Comparison of ENCODE assay signal across 25 cellular contexts in the genomic region with DNA sequence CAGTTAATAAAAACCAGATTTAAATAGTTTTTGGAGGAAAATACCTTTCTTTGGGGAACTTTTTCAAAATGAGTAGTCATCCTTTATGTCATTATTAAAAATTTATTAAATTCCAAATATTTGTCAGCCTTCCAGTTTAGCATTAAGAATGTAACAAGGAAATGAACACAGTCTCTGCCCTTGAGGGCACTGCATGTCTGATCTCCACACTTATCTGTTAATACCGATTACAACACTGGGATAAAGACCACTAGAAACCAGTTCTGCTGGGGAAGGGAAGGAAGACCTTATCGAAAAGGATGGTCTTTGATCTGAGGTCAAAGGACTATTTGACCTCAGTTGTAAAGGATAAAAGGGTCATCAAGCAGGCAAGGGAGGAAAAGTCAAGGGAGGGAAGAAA.
"Had no signal": no experiment of that assay in that cellular context is flagged by ENCODE, and none has a peak within 500 bp of the region (broad histone marks: within the 10 kb centered on the region; RNA-seq: fewer than 3 reads in every experiment).

No MANE protein-coding gene starts in this region.

- DNase-seq: colonic mucosa; cortex of kidney; effector CD8-positive, alpha-beta T cell; effector memory CD8-positive, alpha-beta T cell; endodermal cell; erythroblast; esophagus squamous epithelium; foreskin fibroblast; foreskin melanocyte; gastrocnemius medialis; glutamatergic neuron; head of caudate nucleus; heart right ventricle; hippocampal formation; left cardiac atrium; left lung; lower lobe of right lung; mesenchymal stem cell; mucosa of descending colon; naive B cell had no signal

- H3K27me3 ChIP-seq: colonic mucosa, esophagus squamous epithelium, gastrocnemius medialis, heart right ventricle, left lung had no signal

- H3K4me1 ChIP-seq: colonic mucosa, esophagus squamous epithelium, gastrocnemius medialis, left lung, lower lobe of right lung had no signal

- ATAC-seq: effector memory CD8-positive, alpha-beta T cell; esophagus mucosa; gastrocnemius medialis; heart right ventricle; left cardiac atrium; left lung; lower lobe of right lung; mucosa of descending colon had no signal

- H3K27ac ChIP-seq: colonic mucosa, epithelial cell of prostate, esophagus squamous epithelium, gastrocnemius medialis, left lung, lower lobe of right lung had no signal

- FAIRE-seq: endometrium, islet of Langerhans, keratinocyte had no signal

- H3K9me3 ChIP-seq: colonic mucosa, esophagus squamous epithelium, gastrocnemius medialis, left lung, lower lobe of right lung, mucosa of descending colon had no signal

- H3K36me3 ChIP-seq: colonic mucosa, esophagus squamous epithelium, gastrocnemius medialis, left lung, lower lobe of right lung had no signal

- H3K4me3 ChIP-seq: colonic mucosa, esophagus squamous epithelium, gastrocnemius medialis, heart right ventricle, left lung, lower lobe of right lung, mucosa of descending colon had no signal
